Comparison of ENCODE assay signal across 18 cellular contexts in the genomic region with DNA sequence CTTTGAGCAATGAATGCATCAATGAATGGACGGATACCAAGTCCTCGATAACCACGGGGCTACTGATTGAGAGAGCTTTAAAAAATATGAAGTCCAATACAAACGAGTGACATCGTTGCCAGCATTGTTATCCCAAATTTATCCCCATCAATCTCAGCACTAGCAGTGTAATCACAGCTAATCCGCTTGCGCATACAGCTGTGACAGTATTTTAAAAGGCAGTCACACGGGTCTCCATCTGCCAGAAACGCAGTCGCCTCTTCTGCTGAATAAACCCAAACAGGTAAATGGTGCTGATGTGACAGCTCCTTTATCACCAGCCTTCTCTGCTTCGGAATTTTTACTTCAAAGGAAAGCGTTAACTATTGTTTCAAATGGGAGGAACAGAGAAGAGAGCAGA.
"Had no signal": no experiment of that assay in that cellular context is flagged by ENCODE, and none has a peak within 500 bp of the region (broad histone marks: within the 10 kb centered on the region; RNA-seq: fewer than 3 reads in every experiment).

No MANE protein-coding gene starts in this region.

- H3K4me3 Mint-ChIP-seq: activated B cell treated with CpG ODN at 0.5 μM for 24 hours; activated CD4-positive, alpha-beta T cell treated with anti-CD3 and anti-CD28 coated beads, Interleukin-2, amount 10 ng/mL, durations not matched to agents 7 days and 5 days; activated naive CD8-positive, alpha-beta T cell; activated T-cell treated with anti-CD3 and anti-CD28 coated beads, Interleukin-2, amount 50 U/mL, for 72 hours; immature natural killer cell; T-helper 17 cell had no signal

- H3K27me3 Mint-ChIP-seq: activated B cell treated with CpG ODN at 0.5 μM for 24 hours; activated CD4-positive, alpha-beta T cell treated with anti-CD3 and anti-CD28 coated beads, Interleukin-2, amount 10 ng/mL, durations not matched to agents 7 days and 5 days; activated naive CD8-positive, alpha-beta T cell; stimulated activated naive B cell treated with anti-CD40 and anti-IgM and Interleukin-4, amounts not matched to agents 10 μg/mL and 1 μg/mL and 100 μg/mL, for 72 hours; T-helper 17 cell had no signal

- H3K4me1 Mint-ChIP-seq: activated CD4-positive, alpha-beta T cell treated with anti-CD3 and anti-CD28 coated beads, Interleukin-2, amount 10 ng/mL, durations not matched to agents 7 days and 5 days had no signal

- H3K9me3 ChIP-seq: body of pancreas, esophagus squamous epithelium, lower lobe of right lung, tibial artery had no signal

- H3K4me1 ChIP-seq: body of pancreas, esophagus squamous epithelium, lower lobe of right lung, tibial artery had no signal

- ATAC-seq: activated T-cell treated with anti-CD3 and anti-CD28 coated beads, Interleukin-2, amount 50 U/mL, for 72 hours; body of pancreas; lower lobe of right lung; stimulated activated naive B cell treated with anti-CD40 and anti-IgM and Interleukin-4, amounts not matched to agents 10 μg/mL and 1 μg/mL and 100 μg/mL, for 72 hours; T-helper 17 cell had no signal

- H3K36me3 ChIP-seq: lower lobe of right lung had no signal

- H3K27ac Mint-ChIP-seq: activated B cell treated with CpG ODN at 0.5 μM for 24 hours; activated CD4-positive, alpha-beta T cell treated with anti-CD3 and anti-CD28 coated beads, Interleukin-2, amount 10 ng/mL, durations not matched to agents 7 days and 5 days; activated naive CD8-positive, alpha-beta T cell; activated T-cell treated with anti-CD3 and anti-CD28 coated beads, Interleukin-2, amount 50 U/mL, for 72 hours; immature natural killer cell; T-helper 17 cell had no signal

- H3K9me3 Mint-ChIP-seq: activated B cell treated with CpG ODN at 0.5 μM for 24 hours; activated CD4-positive, alpha-beta T cell treated with anti-CD3 and anti-CD28 coated beads, Interleukin-2, amount 10 ng/mL, durations not matched to agents 7 days and 5 days; activated T-cell treated with anti-CD3 and anti-CD28 coated beads, Interleukin-2, amount 50 U/mL, for 72 hours; immature natural killer cell; stimulated activated naive B cell treated with anti-CD40 and anti-IgM and Interleukin-4, amounts not matched to agents 10 μg/mL and 1 μg/mL and 100 μg/mL, for 72 hours had no signal

- H3K27ac ChIP-seq: body of pancreas, coronary artery, esophagus squamous epithelium, lower lobe of right lung, tibial artery had no signal

- H3K27me3 ChIP-seq: body of pancreas, esophagus squamous epithelium, tibial artery had no signal

- DNase-seq: activated B cell treated with CpG ODN at 0.5 μM for 24 hours; activated CD4-positive, alpha-beta T cell treated with anti-CD3 and anti-CD28 coated beads, Interleukin-2, amount 10 ng/mL, durations not matched to agents 7 days and 5 days; activated CD8-positive, alpha-beta memory T cell treated with anti-CD3 and anti-CD28 coated beads, Interleukin-2, amount 50 U/mL, for 48 hours; activated gamma-delta T cell treated with Interleukin-2 at 50 U/mL for 16 hours; activated T-cell treated with anti-CD3 and anti-CD28 coated beads, Interleukin-2, amount 50 U/mL, for 72 hours; amniotic stem cell; body of pancreas; central memory CD4-positive, alpha-beta T cell; esophagus squamous epithelium; immature natural killer cell; lower lobe of right lung; midbrain; stimulated activated CD4-positive, alpha-beta T cell treated with anti-CD3 and anti-CD28 coated beads, Interleukin-2, amount 100 ng/mL, for 48 hours; stimulated activated naive B cell treated with anti-CD40 and anti-IgM and Interleukin-4, amounts not matched to agents 10 μg/mL and 1 μg/mL and 100 μg/mL, for 72 hours; T-helper 17 cell; tibial artery had no signal

- H3K4me3 ChIP-seq: body of pancreas, coronary artery, esophagus squamous epithelium, lower lobe of right lung, tibial artery had no signal
